20 cellular contexts compared by ENCODE assay signal in the genomic region with DNA sequence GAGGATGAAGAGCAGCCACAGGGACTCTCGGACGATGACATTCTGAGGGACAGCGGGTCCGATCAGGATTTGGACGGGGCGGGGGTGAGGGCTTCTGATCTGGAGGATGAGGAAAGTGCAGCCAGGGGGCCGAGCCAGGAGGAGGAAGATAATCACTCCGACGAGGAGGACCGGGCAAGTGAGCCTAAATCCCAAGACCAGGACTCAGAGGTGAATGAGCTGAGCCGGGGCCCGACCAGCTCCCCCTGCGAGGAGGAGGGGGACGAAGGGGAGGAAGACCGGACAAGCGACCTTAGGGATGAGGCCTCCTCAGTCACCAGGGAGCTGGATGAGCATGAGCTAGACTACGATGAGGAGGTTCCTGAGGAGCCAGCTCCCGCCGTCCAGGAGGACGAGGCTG. TPM values are rescaled to one million over a fixed set of nuclear protein-coding genes. Genes with fewer than 3 reads are reported as not detected.
DNase-seq lines count a peak whose midpoint lies in the region; ATAC-seq and TF ChIP-seq lines count a peak whose summit lies in the region.
"Had no signal": no experiment of that assay in that cellular context is flagged by ENCODE, and none has a peak within 500 bp of the region (broad histone marks: within the 10 kb centered on the region; RNA-seq: fewer than 3 reads in every experiment).

No MANE protein-coding gene starts in this region.

- peaks cover 16% of the 10 kb centered on the region for H3K4me1 ChIP-seq in CD8-positive, alpha-beta T cell (ENCODE audit: insufficient read depth, low read length)
- H3K4me1 ChIP-seq: A549 had no signal

- no peaks in the 10 kb centered on the region for H3K27me3 ChIP-seq in CD8-positive, alpha-beta T cell (ENCODE audit: insufficient read depth, low read length)

- H3K27me3 Mint-ChIP-seq in activated CD8-positive, alpha-beta T cell treated with anti-CD3 and anti-CD28 coated beads for 36 hours = no peaks in the 10 kb centered on the region
- H3K27me3 Mint-ChIP-seq in activated CD8-positive, alpha-beta T cell treated with anti-CD3 and anti-CD28 coated beads, Interleukin-2, amount 10 ng/mL, durations not matched to agents 7 days and 5 days (ENCODE audit: low read depth) = no peaks in the 10 kb centered on the region
- no peaks in the 10 kb centered on the region for H3K27me3 Mint-ChIP-seq in CD8-positive, alpha-beta T cell (ENCODE audit: low read depth)
- no peaks in the 10 kb centered on the region for H3K27me3 Mint-ChIP-seq in activated T-helper 2 cell treated with anti-CD3 and anti-CD28 coated beads, Interferon-gamma antibody, Interleukin-2, Interleukin-4, amounts not matched to agents 10 μg/mL and 5 μg/mL and 100 μg/mL, durations not matched to agents 14 hours and 24 hours and 36 hours (ENCODE audit: low read depth)
- H3K27me3 Mint-ChIP-seq in chondrocyte (ENCODE audit: low read depth) = no peaks in the 10 kb centered on the region
- H3K27me3 Mint-ChIP-seq: CD4-positive, alpha-beta memory T cell had no signal

- no peak for TF ChIP-seq CTCF in activated CD8-positive, alpha-beta T cell treated with anti-CD3 and anti-CD28 coated beads for 36 hours (IDR thresholded peaks at IDR 0.05)
- TF ChIP-seq CTCF in CD8-positive, alpha-beta T cell (IDR thresholded peaks at IDR 0.05) = no peak
- TF ChIP-seq CTCF in chondrocyte (IDR thresholded peaks at IDR 0.05) (no peak), GM13976 (IDR thresholded peaks at IDR 0.05; ENCODE audit: borderline replicate concordance, control extremely low read depth, extremely low read depth, insufficient read depth, missing control alignments) (no peak)

- POLR2A ChIA-PET in activated CD8-positive, alpha-beta T cell treated with anti-CD3 and anti-CD28 coated beads for 36 hours (lab: Charles Lee) = interaction anchor here (0.6 kb wide), 1 partner anchor 76 kb away, joined by 3 read pairs; no protein-coding TSS in a partner anchor
- POLR2A ChIA-PET in activated CD8-positive, alpha-beta T cell treated with anti-CD3 and anti-CD28 coated beads, Interleukin-2, amount 10 ng/mL, durations not matched to agents 7 days and 5 days (lab: Charles Lee) = interaction anchor here (1.2 kb wide), 1 partner anchor 8 kb away, joined by 3 read pairs; no protein-coding TSS in a partner anchor
- POLR2A ChIA-PET in CD8-positive, alpha-beta T cell (lab: Charles Lee) = no interaction called here

- H3K4me3 ChIP-seq in CD8-positive, alpha-beta T cell (ENCODE audit: low read depth, low read length) = no peak overlapping the region
- H3K4me3 ChIP-seq: A549, GM23338 had no signal

- H3K4me1 Mint-ChIP-seq in activated CD8-positive, alpha-beta T cell treated with anti-CD3 and anti-CD28 coated beads for 36 hours (ENCODE audit: low read depth) = peaks cover 53% of the 10 kb centered on the region
- H3K4me1 Mint-ChIP-seq in activated CD8-positive, alpha-beta T cell treated with anti-CD3 and anti-CD28 coated beads, Interleukin-2, amount 10 ng/mL, durations not matched to agents 7 days and 5 days (ENCODE audit: low read depth) = peaks cover 32% of the 10 kb centered on the region
- H3K4me1 Mint-ChIP-seq in CD8-positive, alpha-beta T cell (ENCODE audit: low read depth) = peaks cover 53% of the 10 kb centered on the region
- peaks cover 8% of the 10 kb centered on the region for H3K4me1 Mint-ChIP-seq in activated T-helper 2 cell treated with anti-CD3 and anti-CD28 coated beads, Interferon-gamma antibody, Interleukin-2, Interleukin-4, amounts not matched to agents 10 μg/mL and 5 μg/mL and 100 μg/mL, durations not matched to agents 14 hours and 24 hours and 36 hours (ENCODE audit: low read depth)
- H3K4me1 Mint-ChIP-seq in chondrocyte (ENCODE audit: low read depth) = peaks cover 3% of the 10 kb centered on the region
- H3K4me1 Mint-ChIP-seq: GM23338 had no signal

- no peaks in the 10 kb centered on the region for H3K9me3 Mint-ChIP-seq in activated CD8-positive, alpha-beta T cell treated with anti-CD3 and anti-CD28 coated beads for 36 hours
- no peaks in the 10 kb centered on the region for H3K9me3 Mint-ChIP-seq in activated CD8-positive, alpha-beta T cell treated with anti-CD3 and anti-CD28 coated beads, Interleukin-2, amount 10 ng/mL, durations not matched to agents 7 days and 5 days (ENCODE audit: insufficient read depth)
- H3K9me3 Mint-ChIP-seq in CD8-positive, alpha-beta T cell = no peaks in the 10 kb centered on the region
- no peaks in the 10 kb centered on the region for H3K9me3 Mint-ChIP-seq in activated T-helper 2 cell treated with anti-CD3 and anti-CD28 coated beads, Interferon-gamma antibody, Interleukin-2, Interleukin-4, amounts not matched to agents 10 μg/mL and 5 μg/mL and 100 μg/mL, durations not matched to agents 14 hours and 24 hours and 36 hours
- H3K9me3 Mint-ChIP-seq in chondrocyte (ENCODE audit: low read depth) = no peaks in the 10 kb centered on the region
- H3K9me3 Mint-ChIP-seq: CD4-positive, alpha-beta memory T cell; GM23338 had no signal

- intact Hi-C loops in activated CD8-positive, alpha-beta T cell treated with anti-CD3 and anti-CD28 coated beads for 36 hours (cut with micrococcal nuclease) = no loop called here
- intact Hi-C loops in CD8-positive, alpha-beta T cell (cut with DNase I, micrococcal nuclease) = loop anchor here in 1 of 2 experiments (10.0 kb wide), 1 partner anchor 668 kb away; no protein-coding TSS in a partner anchor
- intact Hi-C loops in activated T-helper 2 cell treated with anti-CD3 and anti-CD28 coated beads, Interferon-gamma antibody, Interleukin-2, Interleukin-4, amounts not matched to agents 10 μg/mL and 5 μg/mL and 100 μg/mL, durations not matched to agents 14 hours and 24 hours and 36 hours (cut with micrococcal nuclease) = loop anchor here (10.0 kb wide), 1 partner anchor 208 kb away; a partner anchor contains a TSS

- peaks cover 46% of the 10 kb centered on the region for H3K36me3 Mint-ChIP-seq in activated CD8-positive, alpha-beta T cell treated with anti-CD3 and anti-CD28 coated beads for 36 hours (ENCODE audit: low read depth)
- peaks cover 62% of the 10 kb centered on the region for H3K36me3 Mint-ChIP-seq in activated CD8-positive, alpha-beta T cell treated with anti-CD3 and anti-CD28 coated beads, Interleukin-2, amount 10 ng/mL, durations not matched to agents 7 days and 5 days (ENCODE audit: low read depth)
- peaks cover 78% of the 10 kb centered on the region for H3K36me3 Mint-ChIP-seq in CD8-positive, alpha-beta T cell
- peaks cover 71% of the 10 kb centered on the region for H3K36me3 Mint-ChIP-seq in activated T-helper 2 cell treated with anti-CD3 and anti-CD28 coated beads, Interferon-gamma antibody, Interleukin-2, Interleukin-4, amounts not matched to agents 10 μg/mL and 5 μg/mL and 100 μg/mL, durations not matched to agents 14 hours and 24 hours and 36 hours (ENCODE audit: low read depth)
- peaks cover 23% of the 10 kb centered on the region for H3K36me3 Mint-ChIP-seq in chondrocyte (ENCODE audit: low read depth)

- H3K27ac Mint-ChIP-seq in activated CD8-positive, alpha-beta T cell treated with anti-CD3 and anti-CD28 coated beads for 36 hours = peak overlapping the region; percentile 58
- H3K27ac Mint-ChIP-seq in activated CD8-positive, alpha-beta T cell treated with anti-CD3 and anti-CD28 coated beads, Interleukin-2, amount 10 ng/mL, durations not matched to agents 7 days and 5 days = no peak overlapping the region
- H3K27ac Mint-ChIP-seq in CD8-positive, alpha-beta T cell = peak overlapping the region; percentile 64
- H3K27ac Mint-ChIP-seq in activated T-helper 2 cell treated with anti-CD3 and anti-CD28 coated beads, Interferon-gamma antibody, Interleukin-2, Interleukin-4, amounts not matched to agents 10 μg/mL and 5 μg/mL and 100 μg/mL, durations not matched to agents 14 hours and 24 hours and 36 hours = peak overlapping the region; percentile 44
- peak overlapping the region; percentile 36 for H3K27ac Mint-ChIP-seq in chondrocyte (ENCODE audit: unreplicated experiment)
- H3K27ac Mint-ChIP-seq: GM23338 had no signal

- H3K4me3 Mint-ChIP-seq in activated CD8-positive, alpha-beta T cell treated with anti-CD3 and anti-CD28 coated beads for 36 hours = no peak overlapping the region
- H3K4me3 Mint-ChIP-seq in activated CD8-positive, alpha-beta T cell treated with anti-CD3 and anti-CD28 coated beads, Interleukin-2, amount 10 ng/mL, durations not matched to agents 7 days and 5 days = no peak overlapping the region
- no peak overlapping the region for H3K4me3 Mint-ChIP-seq in CD8-positive, alpha-beta T cell
- no peak overlapping the region for H3K4me3 Mint-ChIP-seq in activated T-helper 2 cell treated with anti-CD3 and anti-CD28 coated beads, Interferon-gamma antibody, Interleukin-2, Interleukin-4, amounts not matched to agents 10 μg/mL and 5 μg/mL and 100 μg/mL, durations not matched to agents 14 hours and 24 hours and 36 hours (ENCODE audit: low read depth)
- no peak overlapping the region for H3K4me3 Mint-ChIP-seq in chondrocyte (ENCODE audit: unreplicated experiment)
- H3K4me3 Mint-ChIP-seq: CD4-positive, alpha-beta memory T cell; GM23338 had no signal

- in situ Hi-C loops in GM13976 (cut with MboI; ENCODE audit: low sequenced_read_pairs, unreplicated experiment) = no loop called here

- ATAC-seq in activated CD8-positive, alpha-beta T cell treated with anti-CD3 and anti-CD28 coated beads for 36 hours = no peak
- no peak for ATAC-seq in activated CD8-positive, alpha-beta T cell treated with anti-CD3 and anti-CD28 coated beads, Interleukin-2, amount 10 ng/mL, durations not matched to agents 7 days and 5 days
- ATAC-seq in CD8-positive, alpha-beta T cell = no peak
- ATAC-seq: A549, GM23338, HCT116 had no signal

- H3K36me3 ChIP-seq in CD8-positive, alpha-beta T cell (ENCODE audit: insufficient read depth, low read length) = peaks cover 38% of the 10 kb centered on the region

- H3K9me3 ChIP-seq in CD8-positive, alpha-beta T cell (ENCODE audit: low read length) = no peaks in the 10 kb centered on the region
- H3K9me3 ChIP-seq: A549 had no signal

- CTCF ChIA-PET in activated CD8-positive, alpha-beta T cell treated with anti-CD3 and anti-CD28 coated beads for 36 hours (lab: Charles Lee) = no interaction called here
- CTCF ChIA-PET in activated CD8-positive, alpha-beta T cell treated with anti-CD3 and anti-CD28 coated beads, Interleukin-2, amount 10 ng/mL, durations not matched to agents 7 days and 5 days (lab: Charles Lee) = no interaction called here
- CTCF ChIA-PET in CD8-positive, alpha-beta T cell (lab: Charles Lee) = interaction anchor here (0.6 to 0.8 kb wide), 2 partner anchors 14 to 797 kb away, joined by 3 read pairs; no protein-coding TSS in a partner anchor

- DNase-seq in activated CD8-positive, alpha-beta T cell treated with anti-CD3 and anti-CD28 coated beads for 36 hours = no peak
- no peak for DNase-seq in activated CD8-positive, alpha-beta T cell treated with anti-CD3 and anti-CD28 coated beads, Interleukin-2, amount 10 ng/mL, durations not matched to agents 7 days and 5 days
- no peak for DNase-seq in CD8-positive, alpha-beta T cell
- DNase-seq in activated T-helper 2 cell treated with anti-CD3 and anti-CD28 coated beads, Interferon-gamma antibody, Interleukin-2, Interleukin-4, amounts not matched to agents 10 μg/mL and 5 μg/mL and 100 μg/mL, durations not matched to agents 14 hours and 24 hours and 36 hours (ENCODE audit: low spot score) = no peak
- DNase-seq in chondrocyte (ENCODE audit: low spot score) (no peak), NCI-H2081 (lab: John Stamatoyannopoulos, UW) (no peak), GM13976 (ENCODE audit: low spot score) (no peak)
- DNase-seq: CD4-positive, alpha-beta memory T cell; DMS53; EL; KBM-7; MV-4-11; NCI-H1694 treated with DMSO at 0.1 percent for 48 hours; NCI-H2107; NCI-H510A; NCI-H774; Right ventricle myocardium superior had no signal

- no peak overlapping the region for H3K27ac ChIP-seq in CD8-positive, alpha-beta T cell (ENCODE audit: low read depth, low read length)
- H3K27ac ChIP-seq: A549 had no signal

RNA-seq across cellular contexts. Expression of a gene that starts 7.0 kb away (rescaled TPM):
- total RNA-seq in activated CD8-positive, alpha-beta T cell treated with anti-CD3 and anti-CD28 coated beads for 36 hours = 10 to 100 TPM; 67.7 to 73.5 TPM
- 10 to 100 TPM; 80.9 to 90.0 TPM for total RNA-seq in activated CD8-positive, alpha-beta T cell treated with anti-CD3 and anti-CD28 coated beads, Interleukin-2, amount 10 ng/mL, durations not matched to agents 7 days and 5 days
- 100 to 1,000 TPM; 140 to 149 TPM for total RNA-seq in CD8-positive, alpha-beta T cell
- 93.9 and 101 TPM in 2 replicates for total RNA-seq in activated T-helper 2 cell treated with anti-CD3 and anti-CD28 coated beads, Interferon-gamma antibody, Interleukin-2, Interleukin-4, amounts not matched to agents 10 μg/mL and 5 μg/mL and 100 μg/mL, durations not matched to agents 14 hours and 24 hours and 36 hours
- total RNA-seq in chondrocyte = 32.1 to 38.4 TPM (median 36.7 TPM) in 3 replicates
